In the genomic region with DNA sequence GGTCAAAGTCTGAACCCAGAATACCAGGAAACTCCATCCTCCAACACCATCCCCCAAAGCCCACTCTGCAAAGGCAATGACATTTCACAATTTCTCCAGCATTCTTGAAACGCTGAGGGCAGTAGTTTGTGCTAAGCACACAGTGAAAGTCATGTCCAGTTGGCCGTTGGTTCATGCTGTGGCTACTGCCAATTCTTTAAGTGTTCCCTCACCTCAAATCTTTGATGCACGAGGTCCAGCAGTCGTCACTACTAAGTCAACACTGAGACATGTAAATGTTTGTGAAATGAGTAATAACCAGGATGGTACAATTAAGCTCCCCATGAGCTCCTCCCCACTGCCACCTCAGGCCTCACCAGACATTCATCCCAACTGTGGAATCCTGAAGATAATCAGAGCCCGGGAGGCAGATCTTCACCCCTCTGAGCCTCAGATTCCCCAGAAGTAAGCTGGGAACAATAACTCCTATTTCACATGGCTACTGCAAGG, we compare ENCODE assay signal across 1 cellular context.
TF ChIP-seq lines count a peak whose summit lies in the region.

No MANE protein-coding gene starts in this region.

TF ChIP-seq in A549, 52 proteins besides CTCF, POLR2A, EP300 and RAD21 (continued from another document):
- TF ChIP-seq, protein P1, sequence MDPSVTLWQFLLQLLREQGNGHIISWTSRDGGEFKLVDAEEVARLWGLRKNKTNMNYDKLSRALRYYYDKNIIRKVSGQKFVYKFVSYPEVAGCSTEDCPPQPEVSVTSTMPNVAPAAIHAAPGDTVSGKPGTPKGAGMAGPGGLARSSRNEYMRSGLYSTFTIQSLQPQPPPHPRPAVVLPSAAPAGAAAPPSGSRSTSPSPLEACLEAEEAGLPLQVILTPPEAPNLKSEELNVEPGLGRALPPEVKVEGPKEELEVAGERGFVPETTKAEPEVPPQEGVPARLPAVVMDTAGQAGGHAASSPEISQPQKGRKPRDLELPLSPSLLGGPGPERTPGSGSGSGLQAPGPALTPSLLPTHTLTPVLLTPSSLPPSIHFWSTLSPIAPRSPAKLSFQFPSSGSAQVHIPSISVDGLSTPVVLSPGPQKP (IDR thresholded peaks at IDR 0.05; ENCODE audit: low read depth, low read length), result no peak
- peak; percentile 30; the same call in 1 of the 2 replicates for TF ChIP-seq BHLHE40 (IDR thresholded peaks at IDR 0.05; ENCODE audit: low read depth, low read length)
- no peak for TF ChIP-seq ZSCAN20 (CRISPR knock-in tag; IDR thresholded peaks at IDR 0.05)
- TF ChIP-seq HOXB5 (CRISPR knock-in tag; IDR thresholded peaks at IDR 0.05), result 0 out of 2 replicates have a peak, but pooled peaks have one; percentile 15
- TF ChIP-seq CHD2 (IDR thresholded peaks at IDR 0.05; ENCODE audit: low read length, partially characterized antibody), result peak; percentile 39
- no peak for TF ChIP-seq RARB (CRISPR knock-in tag; IDR thresholded peaks at IDR 0.05)
- no peak for TF ChIP-seq ZNF302 (CRISPR knock-in tag; IDR thresholded peaks at IDR 0.05)
- no peak for TF ChIP-seq HDAC2 (IDR thresholded peaks at IDR 0.05)
- TF ChIP-seq SMC3 (IDR thresholded peaks at IDR 0.05), result peak; percentile 39; the same call in 2 of the 3 replicates
- peak; percentile 85 for TF ChIP-seq MAFK (IDR thresholded peaks at IDR 0.05; ENCODE audit: partially characterized antibody)
- TF ChIP-seq, protein P2, sequence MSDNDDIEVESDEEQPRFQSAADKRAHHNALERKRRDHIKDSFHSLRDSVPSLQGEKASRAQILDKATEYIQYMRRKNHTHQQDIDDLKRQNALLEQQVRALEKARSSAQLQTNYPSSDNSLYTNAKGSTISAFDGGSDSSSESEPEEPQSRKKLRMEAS (IDR thresholded peaks at IDR 0.05), result peak; percentile 97
- TF ChIP-seq FOSB (CRISPR knock-in tag; IDR thresholded peaks at IDR 0.05), result no peak
- TF ChIP-seq HEYL (CRISPR knock-in tag; IDR thresholded peaks at IDR 0.05), result no peak
- TF ChIP-seq, protein P3, sequence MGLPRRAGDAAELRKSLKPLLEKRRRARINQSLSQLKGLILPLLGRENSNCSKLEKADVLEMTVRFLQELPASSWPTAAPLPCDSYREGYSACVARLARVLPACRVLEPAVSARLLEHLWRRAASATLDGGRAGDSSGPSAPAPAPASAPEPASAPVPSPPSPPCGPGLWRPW (IDR thresholded peaks at IDR 0.05), result peak; percentile 67
- TF ChIP-seq ESRRA (IDR thresholded peaks at IDR 0.05; ENCODE audit: borderline replicate concordance, low read length), result no peak; the same call in 1 of the 2 replicates
- TF ChIP-seq, protein P4, sequence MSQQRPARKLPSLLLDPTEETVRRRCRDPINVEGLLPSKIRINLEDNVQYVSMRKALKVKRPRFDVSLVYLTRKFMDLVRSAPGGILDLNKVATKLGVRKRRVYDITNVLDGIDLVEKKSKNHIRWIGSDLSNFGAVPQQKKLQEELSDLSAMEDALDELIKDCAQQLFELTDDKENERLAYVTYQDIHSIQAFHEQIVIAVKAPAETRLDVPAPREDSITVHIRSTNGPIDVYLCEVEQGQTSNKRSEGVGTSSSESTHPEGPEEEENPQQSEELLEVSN (IDR thresholded peaks at IDR 0.05; ENCODE audit: borderline replicate concordance, low read depth), result 0 out of 2 replicates have a peak, but pooled peaks have one; percentile 20
- TF ChIP-seq, protein P5, sequence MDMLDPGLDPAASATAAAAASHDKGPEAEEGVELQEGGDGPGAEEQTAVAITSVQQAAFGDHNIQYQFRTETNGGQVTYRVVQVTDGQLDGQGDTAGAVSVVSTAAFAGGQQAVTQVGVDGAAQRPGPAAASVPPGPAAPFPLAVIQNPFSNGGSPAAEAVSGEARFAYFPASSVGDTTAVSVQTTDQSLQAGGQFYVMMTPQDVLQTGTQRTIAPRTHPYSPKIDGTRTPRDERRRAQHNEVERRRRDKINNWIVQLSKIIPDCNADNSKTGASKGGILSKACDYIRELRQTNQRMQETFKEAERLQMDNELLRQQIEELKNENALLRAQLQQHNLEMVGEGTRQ (IDR thresholded peaks at IDR 0.05), result no peak
- no peak for TF ChIP-seq PHF8 (IDR thresholded peaks at IDR 0.05; ENCODE audit: borderline replicate concordance, low read depth)
- TF ChIP-seq, protein P6, sequence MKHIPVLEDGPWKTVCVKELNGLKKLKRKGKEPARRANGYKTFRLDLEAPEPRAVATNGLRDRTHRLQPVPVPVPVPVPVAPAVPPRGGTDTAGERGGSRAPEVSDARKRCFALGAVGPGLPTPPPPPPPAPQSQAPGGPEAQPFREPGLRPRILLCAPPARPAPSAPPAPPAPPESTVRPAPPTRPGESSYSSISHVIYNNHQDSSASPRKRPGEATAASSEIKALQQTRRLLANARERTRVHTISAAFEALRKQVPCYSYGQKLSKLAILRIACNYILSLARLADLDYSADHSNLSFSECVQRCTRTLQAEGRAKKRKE (CRISPR knock-in tag; IDR thresholded peaks at IDR 0.05; ENCODE audit: low read depth), result no peak
- TF ChIP-seq MYC (IDR thresholded peaks at IDR 0.05; ENCODE audit: borderline replicate concordance, low read length), result peak; percentile 69
- TF ChIP-seq CHD4 (IDR thresholded peaks at IDR 0.05; ENCODE audit: borderline replicate concordance), result no peak
- TF ChIP-seq NPAS2 (CRISPR knock-in tag; IDR thresholded peaks at IDR 0.05; ENCODE audit: borderline replicate concordance), result no peak
- no peak for TF ChIP-seq SREBF2 (IDR thresholded peaks at IDR 0.05)
- TF ChIP-seq, protein P7, sequence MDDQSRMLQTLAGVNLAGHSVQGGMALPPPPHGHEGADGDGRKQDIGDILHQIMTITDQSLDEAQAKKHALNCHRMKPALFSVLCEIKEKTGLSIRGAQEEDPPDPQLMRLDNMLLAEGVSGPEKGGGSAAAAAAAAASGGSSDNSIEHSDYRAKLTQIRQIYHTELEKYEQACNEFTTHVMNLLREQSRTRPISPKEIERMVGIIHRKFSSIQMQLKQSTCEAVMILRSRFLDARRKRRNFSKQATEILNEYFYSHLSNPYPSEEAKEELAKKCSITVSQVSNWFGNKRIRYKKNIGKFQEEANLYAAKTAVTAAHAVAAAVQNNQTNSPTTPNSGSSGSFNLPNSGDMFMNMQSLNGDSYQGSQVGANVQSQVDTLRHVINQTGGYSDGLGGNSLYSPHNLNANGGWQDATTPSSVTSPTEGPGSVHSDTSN (IDR thresholded peaks at IDR 0.05), result peak; percentile 71
- no peak for TF ChIP-seq POLR2AphosphoS2 (conservative IDR thresholded peaks at IDR 0.05; ENCODE audit: low read length)
- no peak for TF ChIP-seq MAZ (IDR thresholded peaks at IDR 0.05; ENCODE audit: borderline replicate concordance, low read depth, low read length)
- no peak for TF ChIP-seq ZC3H11A (IDR thresholded peaks at IDR 0.05)
- TF ChIP-seq, protein P8, sequence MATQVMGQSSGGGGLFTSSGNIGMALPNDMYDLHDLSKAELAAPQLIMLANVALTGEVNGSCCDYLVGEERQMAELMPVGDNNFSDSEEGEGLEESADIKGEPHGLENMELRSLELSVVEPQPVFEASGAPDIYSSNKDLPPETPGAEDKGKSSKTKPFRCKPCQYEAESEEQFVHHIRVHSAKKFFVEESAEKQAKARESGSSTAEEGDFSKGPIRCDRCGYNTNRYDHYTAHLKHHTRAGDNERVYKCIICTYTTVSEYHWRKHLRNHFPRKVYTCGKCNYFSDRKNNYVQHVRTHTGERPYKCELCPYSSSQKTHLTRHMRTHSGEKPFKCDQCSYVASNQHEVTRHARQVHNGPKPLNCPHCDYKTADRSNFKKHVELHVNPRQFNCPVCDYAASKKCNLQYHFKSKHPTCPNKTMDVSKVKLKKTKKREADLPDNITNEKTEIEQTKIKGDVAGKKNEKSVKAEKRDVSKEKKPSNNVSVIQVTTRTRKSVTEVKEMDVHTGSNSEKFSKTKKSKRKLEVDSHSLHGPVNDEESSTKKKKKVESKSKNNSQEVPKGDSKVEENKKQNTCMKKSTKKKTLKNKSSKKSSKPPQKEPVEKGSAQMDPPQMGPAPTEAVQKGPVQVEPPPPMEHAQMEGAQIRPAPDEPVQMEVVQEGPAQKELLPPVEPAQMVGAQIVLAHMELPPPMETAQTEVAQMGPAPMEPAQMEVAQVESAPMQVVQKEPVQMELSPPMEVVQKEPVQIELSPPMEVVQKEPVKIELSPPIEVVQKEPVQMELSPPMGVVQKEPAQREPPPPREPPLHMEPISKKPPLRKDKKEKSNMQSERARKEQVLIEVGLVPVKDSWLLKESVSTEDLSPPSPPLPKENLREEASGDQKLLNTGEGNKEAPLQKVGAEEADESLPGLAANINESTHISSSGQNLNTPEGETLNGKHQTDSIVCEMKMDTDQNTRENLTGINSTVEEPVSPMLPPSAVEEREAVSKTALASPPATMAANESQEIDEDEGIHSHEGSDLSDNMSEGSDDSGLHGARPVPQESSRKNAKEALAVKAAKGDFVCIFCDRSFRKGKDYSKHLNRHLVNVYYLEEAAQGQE (IDR thresholded peaks at IDR 0.05), result no peak
- TF ChIP-seq FOXS1 (CRISPR knock-in tag; IDR thresholded peaks at IDR 0.05), result no peak
- peak; percentile 28; the same call in 1 of the 2 replicates for TF ChIP-seq HOXB13 (CRISPR knock-in tag; IDR thresholded peaks at IDR 0.05; ENCODE audit: low read depth)
- TF ChIP-seq TP53 (CRISPR knock-in tag; IDR thresholded peaks at IDR 0.05), result no peak
